Comparison of ENCODE assay signal across 13 cellular contexts in the genomic region with DNA sequence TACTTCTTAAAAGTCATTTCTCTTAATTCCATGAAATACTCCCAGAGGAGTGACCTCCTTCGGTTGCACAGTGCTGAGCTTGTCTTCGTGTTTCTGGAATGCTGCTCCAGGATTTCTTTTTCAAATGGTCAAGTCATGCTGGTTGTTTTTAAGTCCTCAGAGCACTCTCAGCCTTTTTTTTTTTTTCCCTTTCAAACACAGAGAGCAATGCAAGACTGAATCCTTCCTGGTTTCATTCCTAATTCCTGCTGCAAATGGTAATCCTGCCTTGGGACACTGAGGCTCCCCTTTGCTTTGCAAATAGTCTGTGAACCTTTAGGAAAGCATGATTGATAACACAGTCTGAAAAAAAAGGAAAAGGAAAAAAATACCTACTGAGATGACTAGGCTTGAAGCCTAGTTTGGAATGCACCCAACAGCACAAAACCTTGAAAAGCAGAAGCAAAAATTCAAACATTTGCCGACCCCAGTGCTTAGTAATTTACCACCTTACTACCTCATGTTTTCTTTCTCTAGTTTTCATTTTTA.
DNase-seq lines count a peak whose midpoint lies in the region; ATAC-seq, FAIRE-seq and TF ChIP-seq lines count a peak whose summit lies in the region.
"Had no signal": no experiment of that assay in that cellular context is flagged by ENCODE, and none has a peak within 500 bp of the region (broad histone marks: within the 10 kb centered on the region; RNA-seq: fewer than 3 reads in every experiment).

No MANE protein-coding gene starts in this region.

- H3K9me3 Mint-ChIP-seq in brain (peaks cover 14 to 28% (median 20%) of the 10 kb centered on the region in 5 experiments), Calu3 (ENCODE audit: low read depth, unreplicated experiment) (no peaks in the 10 kb centered on the region)
- H3K9me3 Mint-ChIP-seq: activated T-helper 1 cell treated with anti-CD3 and anti-CD28 coated beads, Interleukin-12 subunit alpha, Interleukin-12 subunit beta, Interleukin-2, Interleukin-4 antibody, amounts not matched to agents 30 ng/mL and 10 ng/mL and 1 ng/mL, durations not matched to agents 14 hours and 24 hours and 36 hours had no signal

- H3K27me3 Mint-ChIP-seq in brain = peaks cover 6% of the 10 kb centered on the region
- peaks cover 70% of the 10 kb centered on the region for H3K27me3 Mint-ChIP-seq in Calu3 (ENCODE audit: unreplicated experiment)

- BruUV-seq in Calu3 (replicated peaks; lab: Mats Ljungman, UMichigan) = no TSS peak

- TF ChIP-seq POLR2A in GM12891 (IDR thresholded peaks at IDR 0.05; ENCODE audit: low read depth, low read length) = no peak

- CTCF ChIA-PET in Calu3 (lab: Charles Lee) = interaction anchor here (0.6 to 0.7 kb wide), 2 partner anchors 14 to 1336 kb away, joined by 3 to 5 read pairs; no protein-coding TSS in a partner anchor

- intact Hi-C loops in Calu3 (cut with micrococcal nuclease; ENCODE audit: unreplicated experiment) = no loop called here

- H3K4me1 Mint-ChIP-seq in brain = peaks cover 30% of the 10 kb centered on the region
- H3K4me1 Mint-ChIP-seq in Calu3 (ENCODE audit: low read depth, unreplicated experiment) = no peaks in the 10 kb centered on the region
- H3K4me1 Mint-ChIP-seq: CD4-positive, CD25-positive, alpha-beta regulatory T cell had no signal

- no peak for FAIRE-seq in GM12891 (lab: Jason Lieb, UNC)
- FAIRE-seq: K562 had no signal

- H3K4me3 Mint-ChIP-seq in brain (peak overlapping the region in 3 of 5 experiments; percentile 8 to 66 (median 13)), Calu3 (ENCODE audit: low read depth, unreplicated experiment) (no peak overlapping the region)
- H3K4me3 Mint-ChIP-seq: activated T-helper 1 cell treated with anti-CD3 and anti-CD28 coated beads, Interleukin-12 subunit alpha, Interleukin-12 subunit beta, Interleukin-2, Interleukin-4 antibody, amounts not matched to agents 30 ng/mL and 10 ng/mL and 1 ng/mL, durations not matched to agents 14 hours and 24 hours and 36 hours; CD4-positive, CD25-positive, alpha-beta regulatory T cell had no signal

- peak overlapping the region; percentile 41 to 85 (median 78) for H3K27ac Mint-ChIP-seq in brain
- no peak overlapping the region for H3K27ac Mint-ChIP-seq in Calu3 (ENCODE audit: unreplicated experiment)
- H3K27ac Mint-ChIP-seq: activated T-helper 1 cell treated with anti-CD3 and anti-CD28 coated beads, Interleukin-12 subunit alpha, Interleukin-12 subunit beta, Interleukin-2, Interleukin-4 antibody, amounts not matched to agents 30 ng/mL and 10 ng/mL and 1 ng/mL, durations not matched to agents 14 hours and 24 hours and 36 hours; CD4-positive, CD25-positive, alpha-beta regulatory T cell had no signal

- H3K36me3 Mint-ChIP-seq in brain (no peaks in the 10 kb centered on the region), Calu3 (ENCODE audit: insufficient read depth, unreplicated experiment) (no peaks in the 10 kb centered on the region)
- H3K36me3 Mint-ChIP-seq: CD4-positive, CD25-positive, alpha-beta regulatory T cell had no signal

- ATAC-seq in HG02938 (IDR thresholded peaks at IDR 0.05; ENCODE audit: unreplicated experiment) (peak; percentile 43), HG02763 (IDR thresholded peaks at IDR 0.05; ENCODE audit: unreplicated experiment) (no peak)
- ATAC-seq: K562, psoas muscle had no signal

- no peak for TF ChIP-seq CTCF in brain (conservative IDR thresholded peaks at IDR 0.05)
- no peak for TF ChIP-seq CTCF in Calu3 (IDR thresholded peaks at IDR 0.05; ENCODE audit: unreplicated experiment)

- DNase-seq in GM12891 (ENCODE audit: insufficient read length, low spot score) (no peak), midbrain (lab: John Stamatoyannopoulos, UW) (peak; percentile 27), amniotic stem cell (lab: John Stamatoyannopoulos, UW) (no peak), putamen (ENCODE audit: low spot score) (no peak), Calu3 (no peak)
- DNase-seq: CD4-positive, CD25-positive, alpha-beta regulatory T cell; effector CD4-positive, alpha-beta T cell; psoas muscle had no signal

TF ChIP-seq in GM12891, 5 proteins besides CTCF, POLR2A, EP300 and RAD21:
- TF ChIP-seq TAF1 (IDR thresholded peaks at IDR 0.05; ENCODE audit: low read depth, low read length) (no peak), SPI1 (IDR thresholded peaks at IDR 0.05; ENCODE audit: low read depth, low read length) (0 out of 2 replicates have a peak, but pooled peaks have one; percentile 9)
